8 cellular contexts compared by ENCODE assay signal in genomic region chr4:75724066-75724866, GRCh38. TPM values are rescaled to one million over a fixed set of nuclear protein-coding genes. Genes with fewer than 3 reads are reported as not detected.
DNase-seq lines count a peak whose midpoint lies in the region; ATAC-seq, FAIRE-seq and TF ChIP-seq lines count a peak whose summit lies in the region.

A gene with protein sequence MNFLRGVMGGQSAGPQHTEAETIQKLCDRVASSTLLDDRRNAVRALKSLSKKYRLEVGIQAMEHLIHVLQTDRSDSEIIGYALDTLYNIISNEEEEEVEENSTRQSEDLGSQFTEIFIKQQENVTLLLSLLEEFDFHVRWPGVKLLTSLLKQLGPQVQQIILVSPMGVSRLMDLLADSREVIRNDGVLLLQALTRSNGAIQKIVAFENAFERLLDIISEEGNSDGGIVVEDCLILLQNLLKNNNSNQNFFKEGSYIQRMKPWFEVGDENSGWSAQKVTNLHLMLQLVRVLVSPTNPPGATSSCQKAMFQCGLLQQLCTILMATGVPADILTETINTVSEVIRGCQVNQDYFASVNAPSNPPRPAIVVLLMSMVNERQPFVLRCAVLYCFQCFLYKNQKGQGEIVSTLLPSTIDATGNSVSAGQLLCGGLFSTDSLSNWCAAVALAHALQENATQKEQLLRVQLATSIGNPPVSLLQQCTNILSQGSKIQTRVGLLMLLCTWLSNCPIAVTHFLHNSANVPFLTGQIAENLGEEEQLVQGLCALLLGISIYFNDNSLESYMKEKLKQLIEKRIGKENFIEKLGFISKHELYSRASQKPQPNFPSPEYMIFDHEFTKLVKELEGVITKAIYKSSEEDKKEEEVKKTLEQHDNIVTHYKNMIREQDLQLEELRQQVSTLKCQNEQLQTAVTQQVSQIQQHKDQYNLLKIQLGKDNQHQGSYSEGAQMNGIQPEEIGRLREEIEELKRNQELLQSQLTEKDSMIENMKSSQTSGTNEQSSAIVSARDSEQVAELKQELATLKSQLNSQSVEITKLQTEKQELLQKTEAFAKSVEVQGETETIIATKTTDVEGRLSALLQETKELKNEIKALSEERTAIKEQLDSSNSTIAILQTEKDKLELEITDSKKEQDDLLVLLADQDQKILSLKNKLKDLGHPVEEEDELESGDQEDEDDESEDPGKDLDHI (plus strand): TSS chr4:75724577. CDS start chr4:75724820, 243 bp downstream.

- peak within 1 kb of the TSS; percentile 99 to 100 (median 99) for H3K4me3 Mint-ChIP-seq in T-cell
- H3K4me3 Mint-ChIP-seq in type B pancreatic cell: peak within 1 kb of the TSS; percentile 100

- WGBS in adipose tissue, 3 donors: 0 to 1% (median 0%) methylated on average over 47 to 48 of the region's 48 CpGs

- H3K36me3 Mint-ChIP-seq in T-cell (peaks cover 4% of the 10 kb centered on the region), type B pancreatic cell (peaks cover 4% of the 10 kb centered on the region)

- H3K27ac ChIP-seq in adipose tissue (ENCODE audit: low read depth, low read length): peak within 1 kb of the TSS; percentile 86

- peak; percentile 79 for DNase-seq in GM12892 (ENCODE audit: insufficient read length)
- DNase-seq in NCI-H1436 treated with DMSO at 0.1 percent for 48 hours (lab: John Stamatoyannopoulos, UW): peak; percentile 93
- DNase-seq in T-cell: peak; percentile 97 to 100 (median 99)
- DNase-seq in cardiac septum (ENCODE audit: low spot score): peak; percentile 100
- peak; percentile 98 for DNase-seq in pons (ENCODE audit: low spot score)
- peak; percentile 99 for DNase-seq in type B pancreatic cell (ENCODE audit: extremely low spot score, unreplicated experiment)

- FAIRE-seq in GM12892 (lab: Jason Lieb, UNC): peak; percentile 99

- TF ChIP-seq POLR2A in GM12892 (IDR thresholded peaks at IDR 0.05; ENCODE audit: low read depth, low read length): peak; percentile 95

- POLR2A ChIA-PET in T-cell (lab: Charles Lee): interaction anchor here (0.5 to 2.5 kb wide), 26 partner anchors 12 to 493 kb away, joined by 3 to 25 read pairs (median 4); partner anchors contain the start of genes CDKL2 (in 2 of the 2), G3BP2 (in 1 of the 2), NAAA (in 1 of the 2) and RCHY1 (in 1 of the 2)

- H3K27me3 Mint-ChIP-seq in T-cell (no peaks in the 10 kb centered on the region), type B pancreatic cell (no peaks in the 10 kb centered on the region)

- CTCF ChIA-PET in T-cell (lab: Charles Lee): interaction anchor here (0.5 to 3.9 kb wide), 40 partner anchors 9 to 851 kb away, joined by 3 to 26 read pairs (median 4); partner anchors contain the start of genes G3BP2 (in 2 of the 2), CDKL2 (in 1 of the 2), NUP54 (in 1 of the 2) and RCHY1 (in 1 of the 2)

- H3K27ac Mint-ChIP-seq in T-cell (peak within 1 kb of the TSS; percentile 95 to 99), type B pancreatic cell (peak within 1 kb of the TSS; percentile 100)

- TF ChIP-seq CTCF in type B pancreatic cell (conservative IDR thresholded peaks at IDR 0.05): peak; percentile 92

- no peaks in the 10 kb centered on the region for H3K9me3 Mint-ChIP-seq in T-cell
- no peaks in the 10 kb centered on the region for H3K9me3 Mint-ChIP-seq in type B pancreatic cell

- peaks cover 61 to 63% (median 62%) of the 10 kb centered on the region in 3 donors for H3K4me1 Mint-ChIP-seq in T-cell
- H3K4me1 Mint-ChIP-seq in type B pancreatic cell (ENCODE audit: unreplicated experiment): peaks cover 39% of the 10 kb centered on the region

- ATAC-seq in HG02852 (IDR thresholded peaks at IDR 0.05; ENCODE audit: unreplicated experiment) (peak; percentile 83), T-cell (replicated peaks in 1 of 4) (peak; percentile 90 to 97 (median 94))

- intact Hi-C loops in cardiac septum (cut with DNase I): loop anchor here (1.0 to 10.0 kb wide), 2 partner anchors 51 to 209 kb away; partner anchors contain the start of genes G3BP2, RCHY1 and THAP6

RNA-seq across cellular contexts. Expression of the gene that starts here (rescaled TPM):
- 52.1 TPM for polyA plus RNA-seq in GM12892 (2012; ENCODE audit: missing spikeins)
- total RNA-seq in T-cell (10 to 100 TPM; 24.9 to 40.5 (median 34.6) TPM), cardiac septum (70.5 TPM), type B pancreatic cell (ENCODE audit: low replicate concordance) (55.4 and 63.7 TPM in 2 replicates)
- polyA plus RNA-seq in adipose tissue: 10 to 100 TPM; 28.3 to 38.1 (median 29.4) TPM

Comparison
In these comparisons a context has a peak if more than half of its experiments do, and no peak if none do; other contexts are left out.
1. Peak in every context shown above with its lines: DNase-seq, ATAC-seq and H3K27ac ChIP-seq.